8 cellular contexts compared by ENCODE assay signal in the genomic region with DNA sequence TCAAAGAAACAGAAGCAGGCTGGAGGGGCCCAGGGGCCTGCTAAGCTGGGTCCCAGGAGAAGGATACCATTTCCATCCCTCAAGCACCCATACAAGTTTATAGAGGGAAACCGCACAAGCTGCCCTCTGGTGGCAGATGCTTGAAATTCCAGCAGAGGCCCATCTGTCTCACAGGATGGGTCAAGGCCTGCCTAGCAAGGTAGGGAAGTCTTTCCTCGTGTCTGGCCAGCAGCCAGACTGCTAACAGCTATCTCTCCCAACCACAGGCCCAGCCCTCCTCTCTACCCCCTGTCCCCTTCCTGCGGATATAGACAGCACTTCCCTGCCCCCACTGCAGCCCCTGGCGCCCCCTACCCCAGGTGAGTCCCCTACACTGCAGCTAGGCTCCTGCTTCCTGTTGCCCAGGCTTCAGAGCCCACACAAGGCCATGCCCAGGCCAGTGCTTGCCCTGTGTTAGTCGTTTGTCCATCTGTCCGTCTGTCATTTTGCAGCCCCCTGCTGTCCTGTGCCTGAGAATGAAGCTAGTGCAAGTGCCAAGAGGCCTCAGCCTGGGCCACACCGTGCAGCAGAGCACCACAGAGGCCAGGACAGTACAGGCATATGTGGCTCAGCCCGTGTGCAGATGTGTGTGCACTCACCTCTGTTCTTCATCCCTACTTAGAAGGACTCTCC. TPM values are rescaled to one million over a fixed set of nuclear protein-coding genes. Genes with fewer than 3 reads are reported as not detected.
DNase-seq lines count a peak whose midpoint lies in the region; ATAC-seq and TF ChIP-seq lines count a peak whose summit lies in the region.

No MANE protein-coding gene starts in this region.

- H3K9me3 ChIP-seq in DOHH2 (ENCODE audit: control insufficient read depth, insufficient read depth, low read length) (no peaks in the 10 kb centered on the region), HCT116 (ENCODE audit: control insufficient read depth in 1 of 2, insufficient read depth in 1 of 2, low read depth in 1 of 2, low read length in 2 of 2) (no peaks in the 10 kb centered on the region), liver (ENCODE audit: control insufficient read depth in 4 of 4, low read length in 3 of 4) (no peaks in the 10 kb centered on the region)

- no peak overlapping the region for H3K27ac ChIP-seq in DOHH2 (ENCODE audit: low read depth, low read length)
- peak overlapping the region; percentile 34; the same call in 1 of the 2 replicates for H3K27ac ChIP-seq in HCT116 (ENCODE audit: low read depth, low read length)
- no peak overlapping the region for H3K27ac ChIP-seq in liver (ENCODE audit: low read depth in 1 of 2, low read length in 2 of 2)

- H3K4me2 ChIP-seq in DOHH2 (ENCODE audit: low read length) (no peak overlapping the region), HCT116 (ENCODE audit: low read length) (0 out of 2 replicates have a peak overlapping the region, but pooled peaks have one; percentile 9)

- peak; percentile 73 for TF ChIP-seq RAD21 in HCT116 (IDR thresholded peaks at IDR 0.05; ENCODE audit: low read depth)
- peak; percentile 79 to 86 for TF ChIP-seq RAD21 in liver (IDR thresholded peaks at IDR 0.05)

- H3K36me3 Mint-ChIP-seq in WTC11 = peaks cover 9% of the 10 kb centered on the region

- H4K20me1 ChIP-seq in DOHH2 (ENCODE audit: control insufficient read depth, insufficient read depth, low read depth, low read length) (peaks cover 6% of the 10 kb centered on the region; the same call in 1 of the 2 replicates), HCT116 (ENCODE audit: insufficient read depth) (no peaks in the 10 kb centered on the region; the same call in 1 of the 2 replicates)

- no peaks in the 10 kb centered on the region; the same call in 1 of the 2 replicates for H3F3A ChIP-seq in DOHH2 (ENCODE audit: control insufficient read depth, insufficient read depth)

- H3K36me3 ChIP-seq in DOHH2 (ENCODE audit: control insufficient read depth, low read length) (peaks cover 22% of the 10 kb centered on the region), HCT116 (ENCODE audit: control insufficient read depth in 1 of 2, insufficient read depth in 2 of 2, low read length in 2 of 2) (peaks cover 21 to 28% of the 10 kb centered on the region in 2 experiments; a peak in 3 of 4 replicates), liver (ENCODE audit: control insufficient read depth in 4 of 4, insufficient read depth in 3 of 4, low read depth in 1 of 4, low read length in 3 of 4) (peaks cover 2 to 26% (median 10%) of the 10 kb centered on the region in 4 donors)

- TF ChIP-seq POLR2A in HCT116 (IDR thresholded peaks at IDR 0.05; ENCODE audit: borderline replicate concordance, extremely low read depth, insufficient read depth, insufficient read length) = no peak

- DNase-seq in HCT116 (ENCODE audit: low read depth, low spot score) (peak; percentile 45), NCI-H2171 treated with DMSO at 0.1 percent for 48 hours (lab: John Stamatoyannopoulos, UW) (peak; percentile 50), WTC11 (ENCODE audit: low spot score) (peak; percentile 80), dedifferentiated amniotic fluid mesenchymal stem cell (ENCODE audit: extremely low spot score) (peak; percentile 48), GM19240 (ENCODE audit: insufficient read length, low spot score) (no peak)
- peak in 1 of 2 donors; percentile 69 for DNase-seq in stimulated activated naive CD8-positive, alpha-beta T cell treated with anti-CD3 and anti-CD28 coated beads, Interleukin-15, amount 100 ng/mL, for 72 hours

- no peaks in the 10 kb centered on the region for H3K27me3 ChIP-seq in DOHH2 (ENCODE audit: control insufficient read depth, low read length)
- no peaks in the 10 kb centered on the region for H3K27me3 ChIP-seq in HCT116 (ENCODE audit: insufficient read depth, low read length)
- no peaks in the 10 kb centered on the region for H3K27me3 ChIP-seq in liver (ENCODE audit: control insufficient read depth in 4 of 4, insufficient read depth in 4 of 4, low read length in 3 of 4)

- H3K4me3 ChIP-seq in DOHH2 (ENCODE audit: low read length) = no peak overlapping the region
- H3K4me3 ChIP-seq in HCT116 (replicated peaks in 1 of 2; ENCODE audit: low read depth in 1 of 2, low read length in 2 of 2) = no peak overlapping the region
- no peak overlapping the region for H3K4me3 ChIP-seq in liver (ENCODE audit: low read depth in 1 of 3, low read length in 3 of 3)

- RAD21 ChIA-PET in HCT116 (lab: Charles Lee; ENCODE audit: low non-redundant PET in 1 of 2, low total read pairs in 2 of 2, uncharacterized antibody in 2 of 2, unreplicated experiment in 2 of 2) = interaction anchor here (1.4 to 1.6 kb wide), 3 partner anchors 99 to 101 kb away, joined by 3 to 9 read pairs (median 6); no protein-coding TSS in a partner anchor

- H3K27ac Mint-ChIP-seq in WTC11 = peak overlapping the region; percentile 86; the same call in 1 of the 2 replicates
- peak overlapping the region; percentile 60 to 90 for H3K27ac Mint-ChIP-seq in stimulated activated naive CD8-positive, alpha-beta T cell treated with anti-CD3 and anti-CD28 coated beads, Interleukin-15, amount 100 ng/mL, for 72 hours

- ATAC-seq in HCT116 = peak; percentile 89
- ATAC-seq in WTC11 = peak; percentile 83
- ATAC-seq in stimulated activated naive CD8-positive, alpha-beta T cell treated with anti-CD3 and anti-CD28 coated beads, Interleukin-15, amount 100 ng/mL, for 72 hours = peak; percentile 39

- H3K4me1 Mint-ChIP-seq in WTC11 = peaks cover 14% of the 10 kb centered on the region
- H3K4me1 Mint-ChIP-seq in stimulated activated naive CD8-positive, alpha-beta T cell treated with anti-CD3 and anti-CD28 coated beads, Interleukin-15, amount 100 ng/mL, for 72 hours = peaks cover 94% of the 10 kb centered on the region

- H3K79me2 ChIP-seq in DOHH2 (ENCODE audit: control insufficient read depth, low read length) = peaks cover 11% of the 10 kb centered on the region
- peaks cover 28% of the 10 kb centered on the region; the same call in 1 of the 2 replicates for H3K79me2 ChIP-seq in HCT116 (ENCODE audit: insufficient read depth, low read length)

- H3K4me1 ChIP-seq in DOHH2 (ENCODE audit: control insufficient read depth, low read length) (peaks cover 18% of the 10 kb centered on the region), HCT116 (ENCODE audit: control insufficient read depth in 1 of 2, insufficient read depth in 2 of 2, low read length in 2 of 2) (peaks cover 0 to 19% of the 10 kb centered on the region in 2 experiments; a peak in 1 of 4 replicates), liver (ENCODE audit: control insufficient read depth in 4 of 4, insufficient read depth in 4 of 4, low read length in 3 of 4) (peaks cover 0 to 7% (median 0%) of the 10 kb centered on the region in 4 donors)

- POLR2A ChIA-PET in HCT116 (lab: Charles Lee) = no interaction called here
- POLR2A ChIA-PET in WTC11 (lab: Charles Lee) = interaction anchor here (0.5 to 1.5 kb wide), 4 partner anchors 10 to 597 kb away, joined by 3 to 5 read pairs (median 4); a partner anchor contains a TSS

- TF ChIP-seq CTCF in DOHH2 (IDR thresholded peaks at IDR 0.05; ENCODE audit: low read depth, low read length, poor library complexity, severe bottlenecking) (peak; percentile 87), HCT116 (IDR thresholded peaks at IDR 0.05 in 2 of 3, conservative IDR thresholded peaks at IDR 0.05 in 1 of 3; ENCODE audit: borderline replicate concordance in 1 of 3, insufficient read depth in 1 of 3, low read depth in 2 of 3, low read length in 2 of 3) (peak; percentile 84 to 94 (median 84)), WTC11 (IDR thresholded peaks at IDR 0.05) (peak; percentile 72), liver (IDR thresholded peaks at IDR 0.05; ENCODE audit: low read depth, low read length, missing input control) (peak; percentile 85)

- no TSS peak for BruUV-seq in HCT116 (replicated peaks; lab: Mats Ljungman, UMichigan)

- no peaks in the 10 kb centered on the region for H3K27me3 Mint-ChIP-seq in WTC11 (ENCODE audit: low read depth)
- H3K27me3 Mint-ChIP-seq in stimulated activated naive CD8-positive, alpha-beta T cell treated with anti-CD3 and anti-CD28 coated beads, Interleukin-15, amount 100 ng/mL, for 72 hours = no peaks in the 10 kb centered on the region

- H3K4me3 Mint-ChIP-seq in WTC11 = no peak overlapping the region
- H3K4me3 Mint-ChIP-seq in stimulated activated naive CD8-positive, alpha-beta T cell treated with anti-CD3 and anti-CD28 coated beads, Interleukin-15, amount 100 ng/mL, for 72 hours = peak overlapping the region in 1 of 2 donors; percentile 67

- 42% methylated on average over 8 of the region's 8 CpGs for WGBS in liver

- CTCF ChIA-PET in HCT116 (lab: Charles Lee) = interaction anchor here (0.6 to 6.8 kb wide), 17 partner anchors 8 to 447 kb away, joined by 3 to 91 read pairs (median 4); a partner anchor contains a TSS
- CTCF ChIA-PET in WTC11 (lab: Charles Lee) = interaction anchor here (0.6 to 12.5 kb wide), 43 partner anchors 9 to 764 kb away, joined by 3 to 202 read pairs (median 5); a partner anchor contains a TSS

- intact Hi-C loops in HCT116 (cut with micrococcal nuclease) = loop anchor here (1.0 kb wide), 1 partner anchor 101 kb away; no protein-coding TSS in a partner anchor

- no peaks in the 10 kb centered on the region for H3K9me3 Mint-ChIP-seq in WTC11
- H3K9me3 Mint-ChIP-seq in stimulated activated naive CD8-positive, alpha-beta T cell treated with anti-CD3 and anti-CD28 coated beads, Interleukin-15, amount 100 ng/mL, for 72 hours = no peaks in the 10 kb centered on the region

- no peak overlapping the region for H2AFZ ChIP-seq in HCT116 (ENCODE audit: low read depth, low read length, poor library complexity, severe bottlenecking)

- no peak overlapping the region for H3K9ac ChIP-seq in HCT116 (ENCODE audit: low read length)
- no peak overlapping the region for H3K9ac ChIP-seq in liver (ENCODE audit: low read depth in 1 of 2, low read length in 2 of 2)

- H3K9me2 ChIP-seq in DOHH2 (replicated peaks; ENCODE audit: control insufficient read depth, low read length) (no peaks in the 10 kb centered on the region), HCT116 (ENCODE audit: insufficient read depth) (no peaks in the 10 kb centered on the region)

TF ChIP-seq in HCT116, 20 proteins besides CTCF, POLR2A, EP300 and RAD21 (continues in another document):
- TF ChIP-seq ELF1 (IDR thresholded peaks at IDR 0.05; ENCODE audit: borderline replicate concordance, low read depth) = no peak
- no peak for TF ChIP-seq ZNF274 (IDR thresholded peaks at IDR 0.05; ENCODE audit: low read depth, low read length)

TF ChIP-seq in liver, 16 proteins besides CTCF, POLR2A, EP300 and RAD21 (continues in another document):
- TF ChIP-seq TAF1 (conservative IDR thresholded peaks at IDR 0.05) = no peak
- TF ChIP-seq, protein P1, sequence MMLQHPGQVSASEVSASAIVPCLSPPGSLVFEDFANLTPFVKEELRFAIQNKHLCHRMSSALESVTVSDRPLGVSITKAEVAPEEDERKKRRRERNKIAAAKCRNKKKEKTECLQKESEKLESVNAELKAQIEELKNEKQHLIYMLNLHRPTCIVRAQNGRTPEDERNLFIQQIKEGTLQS (IDR thresholded peaks at IDR 0.05) = no peak

RNA-seq across cellular contexts. Expression of a gene that starts 26.2 kb away (rescaled TPM):
- total RNA-seq in HCT116 (2021; ENCODE audit: unreplicated experiment) (17.8 TPM), WTC11 (2021) (8.9 to 11.3 TPM (median 9.6 TPM) in 3 replicates), liver (1 to 10 TPM; 1.3 to 1.8 TPM)
- 11.1 and 11.3 TPM in 2 replicates for polyA plus RNA-seq in HCT116 (2012)
- 1 to 10 TPM; 2.6 to 2.7 TPM for polyA plus RNA-seq in liver

RNA-seq across cellular contexts. Expression of a gene that starts 36.1 kb away (rescaled TPM):
- total RNA-seq in HCT116 (2021; ENCODE audit: unreplicated experiment) = 245 TPM
- polyA plus RNA-seq in HCT116 (2012) = 227 and 318 TPM in 2 replicates
- 280 to 303 TPM (median 285 TPM) in 3 replicates for total RNA-seq in WTC11 (2021)
- 100 to 1,000 TPM; 129 to 207 TPM for total RNA-seq in liver
- polyA plus RNA-seq in liver = 100 to 1,000 TPM; 298 to 407 TPM

Comparison
In these comparisons a context has a peak if more than half of its experiments do, and no peak if none do; other contexts are left out.
1. ATAC-seq: peak in every context shown above with its lines; median percentile 89 in HCT116; 83 in WTC11; 39 in stimulated activated naive CD8-positive, alpha-beta T cell treated with anti-CD3 and anti-CD28 coated beads, Interleukin-15, amount 100 ng/mL, for 72 hours.